Comparison of ENCODE assay signal across 8 cellular contexts in the genomic region with DNA sequence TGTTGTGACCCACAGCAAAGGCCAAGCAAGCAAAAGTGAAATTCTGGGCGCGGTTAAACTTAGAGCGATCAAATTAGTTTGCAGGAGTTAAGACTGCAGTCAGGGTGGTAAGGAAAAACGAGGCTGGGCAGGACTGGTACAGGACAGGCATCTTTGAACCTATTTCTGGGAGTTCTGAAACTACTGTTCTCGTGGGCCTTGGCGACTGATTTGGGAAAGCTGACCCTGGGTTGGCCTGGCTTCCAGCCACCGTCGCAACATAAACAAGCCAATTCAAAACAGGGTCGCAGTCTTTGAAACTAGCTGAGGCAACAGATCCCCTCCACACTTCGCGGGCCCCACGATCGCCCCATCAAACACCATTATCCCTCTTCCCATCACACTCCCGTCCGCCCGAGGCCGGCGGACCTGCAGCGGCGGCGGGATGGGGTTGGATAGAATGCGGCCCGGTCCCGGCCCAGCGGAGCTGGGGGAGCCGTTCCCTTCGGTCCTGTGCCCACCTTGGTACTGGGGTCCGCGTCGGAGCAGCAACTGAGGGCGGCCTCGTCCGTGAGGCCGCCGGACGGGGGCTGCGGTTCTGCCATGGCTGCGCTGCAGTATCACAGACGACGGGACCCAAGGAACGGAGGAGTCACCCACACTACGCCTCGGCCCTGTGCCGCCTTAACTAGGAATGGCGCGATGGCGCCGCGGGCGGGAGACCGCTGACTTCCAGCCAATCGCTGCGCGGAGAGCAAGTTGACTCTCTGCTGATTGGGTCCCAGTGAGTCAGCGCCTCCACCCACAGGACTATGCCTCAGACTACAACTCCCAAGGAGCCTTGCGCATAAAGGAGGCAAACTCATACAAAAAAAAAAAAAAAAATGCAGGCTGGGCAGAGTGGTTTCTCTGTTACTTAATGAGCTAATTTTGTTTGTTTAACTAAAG. TPM values are rescaled to one million over a fixed set of nuclear protein-coding genes. Genes with fewer than 3 reads are reported as not detected.
DNase-seq lines count a peak whose midpoint lies in the region; ATAC-seq, FAIRE-seq and TF ChIP-seq lines count a peak whose summit lies in the region.

A gene (minus strand): TSS at position 675 of the 927 bp plus-strand sequence. CDS start 91 bp downstream, at position 584.

- no peaks in the 10 kb centered on the region for H3F3A ChIP-seq in Loucy (ENCODE audit: low read depth)

- H3K27me3 ChIP-seq in Loucy (ENCODE audit: insufficient read depth, low read length, poor library complexity, severe bottlenecking) = peaks cover 5% of the 10 kb centered on the region

- ATAC-seq in naive thymus-derived CD8-positive, alpha-beta T cell = peak; percentile 99

- H2AFZ ChIP-seq in Loucy (ENCODE audit: low read length) = peak within 1 kb of the TSS; percentile 89

- POLR2A ChIA-PET in naive thymus-derived CD8-positive, alpha-beta T cell (lab: Charles Lee) = interaction anchor here (0.7 to 2.8 kb wide), 10 partner anchors 11 to 885 kb away, joined by 3 to 15 read pairs (median 3); a partner anchor contains a TSS

- no peaks in the 10 kb centered on the region for H3K36me3 ChIP-seq in Loucy (ENCODE audit: insufficient read depth, low read length)

- TF ChIP-seq CTCF in Loucy (conservative IDR thresholded peaks at IDR 0.05; ENCODE audit: low read length) = no peak
- no peak for TF ChIP-seq CTCF in fibroblast of mammary gland (conservative IDR thresholded peaks at IDR 0.05; ENCODE audit: control insufficient read depth, insufficient read depth, low read depth, low read length)

- no peaks in the 10 kb centered on the region for H3K9me2 ChIP-seq in Loucy (replicated peaks; ENCODE audit: low read depth, low read length)

- H3K4me3 ChIP-seq in Loucy (ENCODE audit: low read length, poor library complexity, severe bottlenecking) (peak within 1 kb of the TSS; percentile 97), fibroblast of mammary gland (ENCODE audit: control insufficient read depth, low read depth, low read length) (peak within 1 kb of the TSS; percentile 80)

- peak within 1 kb of the TSS; percentile 93 for H3K9ac ChIP-seq in Loucy (ENCODE audit: low read depth, low read length, poor library complexity, severe bottlenecking)

- peak within 1 kb of the TSS; percentile 80 to 95 (median 94) for H3K27ac Mint-ChIP-seq in naive thymus-derived CD8-positive, alpha-beta T cell

- DNase-seq in EL (peak; percentile 99), H54 (ENCODE audit: insufficient read length, low spot score) (peak; percentile 95), fibroblast of mammary gland (ENCODE audit: low read depth) (peak; percentile 99)
- DNase-seq in activated T-helper 9 cell treated with anti-CD3 and anti-CD28 coated beads, Interleukin-2, amount 50 U/mL, for 16 hours (ENCODE audit: low read depth) = peak; percentile 94
- peak; percentile 88 to 97 (median 94) for DNase-seq in naive thymus-derived CD8-positive, alpha-beta T cell
- DNase-seq in stimulated activated naive CD4-positive, alpha-beta T cell (lab: John Stamatoyannopoulos, UW) = peak; percentile 89 to 95 (median 92)

- no peaks in the 10 kb centered on the region for H3K9me3 ChIP-seq in Loucy (ENCODE audit: insufficient read depth, low read depth, low read length)

- H3K27me3 Mint-ChIP-seq in naive thymus-derived CD8-positive, alpha-beta T cell = peaks cover 2 to 24% (median 10%) of the 10 kb centered on the region in 5 donors

- H4K20me1 ChIP-seq in Loucy (ENCODE audit: insufficient read depth, low read length, poor library complexity, severe bottlenecking) = peaks cover 15% of the 10 kb centered on the region

- H3K4me1 ChIP-seq in Loucy (ENCODE audit: insufficient read depth, low read length, poor library complexity, severe bottlenecking) = peaks cover 25% of the 10 kb centered on the region

- H3K79me2 ChIP-seq in Loucy (ENCODE audit: insufficient read depth, low read length) = peaks cover 38% of the 10 kb centered on the region

- peaks cover 3 to 33% (median 22%) of the 10 kb centered on the region in 9 donors for H3K9me3 Mint-ChIP-seq in naive thymus-derived CD8-positive, alpha-beta T cell

- TF ChIP-seq POLR2A in H54 (IDR thresholded peaks at IDR 0.05; ENCODE audit: low read depth, low read length) = peak; percentile 85
- TF ChIP-seq POLR2A in Raji (IDR thresholded peaks at IDR 0.05; ENCODE audit: insufficient read depth, low read depth, low read length) = peak; percentile 97

- peaks cover 9 to 33% (median 22%) of the 10 kb centered on the region in 3 donors for H3K36me3 Mint-ChIP-seq in naive thymus-derived CD8-positive, alpha-beta T cell

- peak within 1 kb of the TSS; percentile 83 for H3K4me2 ChIP-seq in Loucy (ENCODE audit: low read depth, low read length, poor library complexity, severe bottlenecking)

- H3K4me1 Mint-ChIP-seq in naive thymus-derived CD8-positive, alpha-beta T cell = peaks cover 15 to 25% (median 22%) of the 10 kb centered on the region in 4 donors

- H3K4me3 Mint-ChIP-seq in naive thymus-derived CD8-positive, alpha-beta T cell = peak within 1 kb of the TSS; percentile 79 to 95 (median 92)

- peak; percentile 91 for FAIRE-seq in H54 (lab: Jason Lieb, UNC)

RNA-seq across cellular contexts. Expression of the gene that starts here (rescaled TPM):
- total RNA-seq in naive thymus-derived CD8-positive, alpha-beta T cell = 10 to 100 TPM; 30.7 to 30.8 TPM
- polyA plus RNA-seq in naive thymus-derived CD8-positive, alpha-beta T cell = 100 to 1,000 TPM in 1 of 3 donors, 10 to 100 TPM in 2; 74.1 to 103 (median 80.1) TPM

Comparison
In these comparisons a context has a peak if more than half of its experiments do, and no peak if none do; other contexts are left out.
1. Peak in every context shown above with its lines: DNase-seq, ATAC-seq and H3K4me3 ChIP-seq.